1 cellular context compared by ENCODE assay signal in genomic region chr4:146335763-146336412, GRCh38.
TF ChIP-seq lines count a peak whose summit lies in the region.

No MANE protein-coding gene starts in this region.

TF ChIP-seq in GM23338, 12 proteins besides CTCF, POLR2A, EP300 and RAD21 (continued from another document):
- TF ChIP-seq REST (IDR thresholded peaks at IDR 0.05; ENCODE audit: unreplicated experiment) (no peak), EZH2 (IDR thresholded peaks at IDR 0.05; ENCODE audit: low read depth, unreplicated experiment) (no peak), ETS1 (IDR thresholded peaks at IDR 0.05) (no peak)
